Comparison of ENCODE assay signal across 9 cellular contexts in genomic region chr6:70310063-70310694, GRCh38. TPM values are rescaled to one million over a fixed set of nuclear protein-coding genes. Genes with fewer than 3 reads are reported as not detected.
A peak's percentile ranks its signal among the peaks of the same experiment; 100 is the strongest.
DNase-seq lines count a peak whose midpoint lies in the region; ATAC-seq and TF ChIP-seq lines count a peak whose summit lies in the region.
"Had no signal": no experiment of that assay in that cellular context is flagged by ENCODE, and none has a peak within 500 bp of the region (broad histone marks: within the 10 kb centered on the region; RNA-seq: fewer than 3 reads in every experiment).

No MANE protein-coding gene starts in this region.

- H3K9me3 ChIP-seq in smooth muscle cell (replicated peaks; ENCODE audit: low read depth) (no peaks in the 10 kb centered on the region), T-helper 17 cell (ENCODE audit: control insufficient read depth, low read length, poor library complexity, severe bottlenecking) (no peaks in the 10 kb centered on the region)
- H3K9me3 ChIP-seq: neutrophil had no signal

- ATAC-seq in foreskin keratinocyte (peak; percentile 36), GM21529 (IDR thresholded peaks at IDR 0.05; ENCODE audit: unreplicated experiment) (no peak), T-helper 17 cell (no peak)

- H3K4me2 ChIP-seq in smooth muscle cell = no peak overlapping the region

- H3K36me3 ChIP-seq in smooth muscle cell (ENCODE audit: low read depth) = no peaks in the 10 kb centered on the region
- H3K36me3 ChIP-seq: neutrophil had no signal

- peaks cover 5% of the 10 kb centered on the region for H3K36me3 Mint-ChIP-seq in T-helper 17 cell (ENCODE audit: low read depth)

- H3K27me3 Mint-ChIP-seq in T-helper 17 cell = peaks cover 62% of the 10 kb centered on the region

- H3K27me3 ChIP-seq in foreskin keratinocyte = peaks cover 92% of the 10 kb centered on the region
- H3K27me3 ChIP-seq in smooth muscle cell (ENCODE audit: low read depth) = peaks cover 77% of the 10 kb centered on the region

- 19% methylated on average over 4 of the region's 4 CpGs for WGBS in smooth muscle cell (ENCODE audit: low lambda C conversion rate)

- peak; percentile 80 for TF ChIP-seq CTCF in foreskin keratinocyte (conservative IDR thresholded peaks at IDR 0.05)
- peak; percentile 69 for TF ChIP-seq CTCF in smooth muscle cell (IDR thresholded peaks at IDR 0.05; ENCODE audit: borderline replicate concordance, insufficient read depth, poor library complexity, severe bottlenecking)

- H2AFZ ChIP-seq in smooth muscle cell (ENCODE audit: low read depth) = no peak overlapping the region

- H3K4me1 Mint-ChIP-seq in T-helper 17 cell = peaks cover 5% of the 10 kb centered on the region

- no peak overlapping the region for H3K9ac ChIP-seq in smooth muscle cell (ENCODE audit: low read depth)

- H3K4me1 ChIP-seq in foreskin keratinocyte = no peaks in the 10 kb centered on the region
- no peaks in the 10 kb centered on the region for H3K4me1 ChIP-seq in smooth muscle cell (ENCODE audit: low read depth)

- H4K20me1 ChIP-seq in smooth muscle cell (ENCODE audit: low read depth) = no peaks in the 10 kb centered on the region

- no peak overlapping the region for H3K4me3 Mint-ChIP-seq in T-helper 17 cell

- H3K27ac Mint-ChIP-seq in T-helper 17 cell = no peak overlapping the region

- DNase-seq in DMS53 treated with DMSO at 0.1 percent for 48 hours (lab: John Stamatoyannopoulos, UW; ENCODE audit: unreplicated experiment) (peak; percentile 50), HS-5 (ENCODE audit: low read depth) (peak; percentile 26), SKM-1 treated with dmso at 0.1 percent for 144 hours (lab: John Stamatoyannopoulos, UW; ENCODE audit: unreplicated experiment) (peak; percentile 13), foreskin keratinocyte (peak; percentile 13 to 48), smooth muscle cell (lab: John Stamatoyannopoulos, UW; ENCODE audit: unreplicated experiment) (no peak), D341Med (ENCODE audit: low spot score) (no peak), T-helper 17 cell (no peak)

- H3F3A ChIP-seq in smooth muscle cell (ENCODE audit: low read depth) = no peaks in the 10 kb centered on the region

- no peaks in the 10 kb centered on the region for H3K79me2 ChIP-seq in smooth muscle cell (ENCODE audit: low read depth)

- no peak overlapping the region for H3K4me3 ChIP-seq in smooth muscle cell

- H3K27ac ChIP-seq in foreskin keratinocyte = no peak overlapping the region
- no peak overlapping the region for H3K27ac ChIP-seq in smooth muscle cell (ENCODE audit: low read depth)
- H3K27ac ChIP-seq: neutrophil had no signal

RNA-seq across cellular contexts. Expression of gene COL9A1, which starts 7.3 kb away (rescaled TPM):
- total RNA-seq in foreskin keratinocyte (not detected in 2 replicates), smooth muscle cell (not detected in 2 replicates), T-helper 17 cell (not detected)
- polyA plus RNA-seq in foreskin keratinocyte (not detected in 2 replicates), smooth muscle cell (not detected in 2 replicates)

Comparison
In these comparisons a context has a peak if more than half of its experiments do, and no peak if none do; other contexts are left out.
1. DNase-seq: peak in DMS53 treated with DMSO at 0.1 percent for 48 hours (single experiment), HS-5 (single experiment), SKM-1 treated with dmso at 0.1 percent for 144 hours (single experiment) and foreskin keratinocyte (2 of 2); none in smooth muscle cell (single experiment), D341Med (single experiment) and T-helper 17 cell (0 of 3).